Comparison of ENCODE assay signal across 19 cellular contexts in the genomic region with DNA sequence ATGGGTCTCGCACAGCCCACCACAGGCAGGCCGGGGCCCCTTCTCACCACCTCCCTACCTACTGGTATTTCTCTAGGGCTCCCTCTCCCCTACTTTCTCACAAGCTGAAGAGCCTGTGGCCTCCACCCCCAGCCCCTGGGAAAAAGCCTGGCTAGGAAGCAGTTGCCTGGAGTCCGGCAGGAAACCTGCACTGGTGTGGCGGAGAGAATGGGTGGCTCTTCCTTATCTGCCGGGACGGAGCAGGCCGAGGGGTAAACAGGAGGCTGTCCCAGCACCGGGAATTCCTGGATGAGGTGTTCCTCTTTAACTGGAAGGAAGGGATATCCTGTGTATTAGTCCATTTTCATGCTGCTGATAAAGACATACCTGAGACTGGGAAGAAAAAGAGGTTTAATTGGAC.
DNase-seq lines count a peak whose midpoint lies in the region; ATAC-seq, FAIRE-seq and TF ChIP-seq lines count a peak whose summit lies in the region.
"Had no signal": no experiment of that assay in that cellular context is flagged by ENCODE, and none has a peak within 500 bp of the region (broad histone marks: within the 10 kb centered on the region; RNA-seq: fewer than 3 reads in every experiment).

No MANE protein-coding gene starts in this region.

- TF ChIP-seq POLR2A in heart left ventricle (IDR thresholded peaks at IDR 0.05): no peak
- no peak for TF ChIP-seq POLR2A in HepG2 (IDR thresholded peaks at IDR 0.05; ENCODE audit: insufficient read depth in 1 of 2, low read depth in 2 of 2, low read length in 2 of 2)

- no peaks in the 10 kb centered on the region for H3K27me3 ChIP-seq in heart left ventricle
- peaks cover 0 to 11% of the 10 kb centered on the region in 2 experiments; a peak in 2 of 5 replicates for H3K27me3 ChIP-seq in HepG2 (ENCODE audit: control insufficient read depth in 1 of 2, insufficient read depth in 2 of 2, low read length in 2 of 2)
- H3K27me3 ChIP-seq in neural progenitor cell: no peaks in the 10 kb centered on the region
- no peaks in the 10 kb centered on the region for H3K27me3 ChIP-seq in upper lobe of right lung

- H3K9me3 Mint-ChIP-seq in neural progenitor cell (peaks cover 20% of the 10 kb centered on the region), T-cell (no peaks in the 10 kb centered on the region)
- H3K9me3 Mint-ChIP-seq: CD4-positive, alpha-beta memory T cell had no signal

- H3K27ac ChIP-seq in heart left ventricle (peak overlapping the region; percentile 8 to 79 (median 67)), HepG2 (ENCODE audit: extremely low read length, insufficient read depth, low read length) (no peak overlapping the region), neural progenitor cell (no peak overlapping the region), upper lobe of right lung (peak overlapping the region; percentile 58)

- H3K36me3 ChIP-seq in heart left ventricle (no peaks in the 10 kb centered on the region), HepG2 (replicated peaks in 1 of 2; ENCODE audit: control insufficient read depth in 1 of 2, insufficient read depth in 2 of 2, low read length in 2 of 2) (no peaks in the 10 kb centered on the region), neural progenitor cell (no peaks in the 10 kb centered on the region), upper lobe of right lung (no peaks in the 10 kb centered on the region)

- CTCF ChIA-PET in HepG2 (lab: Yijun Ruan, JAX; ENCODE audit: low intra/inter-chr PET ratio, low total read pairs) (no interaction called here), T-cell (lab: Charles Lee) (no interaction called here)

- H3K79me2 ChIP-seq in HepG2 (ENCODE audit: insufficient read depth, low read length) (no peaks in the 10 kb centered on the region), neural progenitor cell (ENCODE audit: low read depth) (no peaks in the 10 kb centered on the region)

- no TSS peak for BruUV-seq in HepG2 (replicated peaks; lab: Mats Ljungman, UMichigan)

- TF ChIP-seq RAD21 in HepG2 (CRISPR knock-in tag; IDR thresholded peaks at IDR 0.05): no peak

- POLR2A ChIA-PET in HepG2 (lab: Yijun Ruan, JAX) (no interaction called here), T-cell (lab: Charles Lee) (no interaction called here)

- no peak overlapping the region for H2AFZ ChIP-seq in HepG2 (ENCODE audit: low read length)
- no peak overlapping the region for H2AFZ ChIP-seq in neural progenitor cell (replicated peaks)

- H3K4me2 ChIP-seq in HepG2 (ENCODE audit: low read depth, low read length) (no peak overlapping the region), neural progenitor cell (no peak overlapping the region)

- FAIRE-seq in HepG2 (lab: Jason Lieb, UNC): no peak
- FAIRE-seq: D721Med, K562 had no signal

- H3K4me1 Mint-ChIP-seq in neural progenitor cell (peaks cover 49% of the 10 kb centered on the region), T-cell (no peaks in the 10 kb centered on the region)
- H3K4me1 Mint-ChIP-seq: CD4-positive, alpha-beta memory T cell had no signal

- H3K9ac ChIP-seq in HepG2 (ENCODE audit: insufficient read depth, low read depth, low read length): no peak overlapping the region
- no peak overlapping the region for H3K9ac ChIP-seq in neural progenitor cell

- ATAC-seq in heart left ventricle (peak; percentile 71 to 83 (median 74)), Right ventricle myocardium inferior (no peak), HepG2 (peak; percentile 38; the same call in 2 of the 3 replicates), upper lobe of right lung (peak; percentile 61), T-cell (replicated peaks in 1 of 4) (no peak)
- ATAC-seq: K562, Panc1 had no signal

- H3F3A ChIP-seq in neural progenitor cell (ENCODE audit: low read depth): peaks cover 11% of the 10 kb centered on the region

- 55 to 78% (median 67%) methylated on average over 8 of the region's 8 CpGs for WGBS in heart left ventricle, 4 donors
- WGBS in HepG2 (ENCODE audit: low lambda C conversion rate): 33% methylated on average over 8 of the region's 8 CpGs

- H4K20me1 ChIP-seq in HepG2 (ENCODE audit: insufficient read depth, low read length) (no peaks in the 10 kb centered on the region), neural progenitor cell (ENCODE audit: low read depth) (no peaks in the 10 kb centered on the region)

- H3K36me3 Mint-ChIP-seq in neural progenitor cell: peaks cover 2% of the 10 kb centered on the region
- H3K36me3 Mint-ChIP-seq in T-cell: no peaks in the 10 kb centered on the region
- H3K36me3 Mint-ChIP-seq: CD4-positive, alpha-beta memory T cell had no signal

- H3K27me3 Mint-ChIP-seq in neural progenitor cell (ENCODE audit: insufficient read depth, low read depth): peaks cover 13% of the 10 kb centered on the region
- peaks cover 6 to 7% of the 10 kb centered on the region in 2 donors for H3K27me3 Mint-ChIP-seq in T-cell

- TF ChIP-seq EP300 in HepG2 (IDR thresholded peaks at IDR 0.05; ENCODE audit: low read depth in 2 of 2, low read length in 2 of 2) (no peak), HepG2 (CRISPR knock-in tag; IDR thresholded peaks at IDR 0.05; ENCODE audit: borderline replicate concordance) (no peak)

- no peak overlapping the region for H3K4me3 Mint-ChIP-seq in neural progenitor cell
- H3K4me3 Mint-ChIP-seq in T-cell: no peak overlapping the region
- H3K4me3 Mint-ChIP-seq: CD4-positive, alpha-beta memory T cell had no signal

- H3K4me3 ChIP-seq in heart left ventricle (no peak overlapping the region), HepG2 (replicated peaks in 1 of 3; ENCODE audit: insufficient read depth in 1 of 3, low read depth in 2 of 3, low read length in 3 of 3) (no peak overlapping the region), neural progenitor cell (no peak overlapping the region), upper lobe of right lung (no peak overlapping the region)
- H3K4me3 ChIP-seq: K562 had no signal

- no peaks in the 10 kb centered on the region for H3K9me3 ChIP-seq in heart left ventricle
- H3K9me3 ChIP-seq in HepG2 (ENCODE audit: low read length): no peaks in the 10 kb centered on the region
- H3K9me3 ChIP-seq in neural progenitor cell (ENCODE audit: low read depth): no peaks in the 10 kb centered on the region
- no peaks in the 10 kb centered on the region for H3K9me3 ChIP-seq in upper lobe of right lung

- in situ Hi-C loops in HepG2 (cut with HindIII; ENCODE audit: extremely low pct_ligation_motif_present, low pct_unique_long_range_greater_than_20kb): no loop called here

- intact Hi-C loops in heart left ventricle (cut with DNase I) (loop anchor here in 1 of 10 donors (5.0 kb wide), 1 partner anchor 80 kb away; no protein-coding TSS in a partner anchor), Right ventricle myocardium inferior (cut with DNase I) (no loop called here), HepG2 (cut with micrococcal nuclease; ENCODE audit: unreplicated experiment) (no loop called here), upper lobe of right lung (cut with DNase I) (no loop called here)

- DNase-seq in heart left ventricle (peak in 3 of 5 donors; percentile 50 to 58 (median 52)), Right ventricle myocardium inferior (ENCODE audit: missing footprints) (no peak), HepG2 (ENCODE audit: low spot score) (no peak), neural progenitor cell (ENCODE audit: low spot score) (no peak), upper lobe of right lung (no peak), AG08396 (ENCODE audit: low spot score) (no peak), NCI-H510A (lab: John Stamatoyannopoulos, UW) (no peak), T-cell (no peak)
- DNase-seq: 8988T; CD4-positive, alpha-beta memory T cell; DMS79; HCEC 1CT; MV-4-11; NCI-H1417; NCI-H2029 treated with DMSO at 0.1 percent for 48 hours; NCI-H524 had no signal

- no peak for TF ChIP-seq CTCF in heart left ventricle (IDR thresholded peaks at IDR 0.05)
- no peak for TF ChIP-seq CTCF in HepG2 (CRISPR knock-in tag; IDR thresholded peaks at IDR 0.05)
- TF ChIP-seq CTCF in neural progenitor cell (IDR thresholded peaks at IDR 0.05): no peak
- TF ChIP-seq CTCF in upper lobe of right lung (IDR thresholded peaks at IDR 0.05): no peak

- peaks cover 0 to 30% (median 10%) of the 10 kb centered on the region in 12 donors for H3K4me1 ChIP-seq in heart left ventricle
- H3K4me1 ChIP-seq in HepG2 (ENCODE audit: insufficient read depth, low read length): no peaks in the 10 kb centered on the region
- H3K4me1 ChIP-seq in neural progenitor cell: peaks cover 10% of the 10 kb centered on the region
- peaks cover 4% of the 10 kb centered on the region for H3K4me1 ChIP-seq in upper lobe of right lung

- peak overlapping the region; percentile 69 for H3K27ac Mint-ChIP-seq in neural progenitor cell
- H3K27ac Mint-ChIP-seq in T-cell: no peak overlapping the region
- H3K27ac Mint-ChIP-seq: CD4-positive, alpha-beta memory T cell had no signal

TF ChIP-seq in HepG2, 621 proteins besides CTCF, POLR2A, EP300 and RAD21:
- TF ChIP-seq IRF2 (CRISPR knock-in tag; IDR thresholded peaks at IDR 0.05) (no peak), TMF1 (CRISPR knock-in tag; IDR thresholded peaks at IDR 0.05; ENCODE audit: low read depth) (no peak), ZIK1 (CRISPR knock-in tag; IDR thresholded peaks at IDR 0.05; ENCODE audit: borderline replicate concordance, low read depth) (no peak), ZBTB39 (CRISPR knock-in tag; IDR thresholded peaks at IDR 0.05) (no peak), ZMYM3 (CRISPR knock-in tag; IDR thresholded peaks at IDR 0.05) (no peak), ZC3H13 (CRISPR knock-in tag; IDR thresholded peaks at IDR 0.05) (no peak), ZNF703 (CRISPR knock-in tag; IDR thresholded peaks at IDR 0.05; ENCODE audit: borderline replicate concordance) (no peak), ZNF329 (CRISPR knock-in tag; IDR thresholded peaks at IDR 0.05; ENCODE audit: low read depth) (no peak), ZNF782 (CRISPR knock-in tag; IDR thresholded peaks at IDR 0.05; ENCODE audit: borderline replicate concordance) (no peak)

Comparison
In these comparisons a context has a peak if more than half of its experiments do, and no peak if none do; other contexts are left out.
1. ATAC-seq: peak in heart left ventricle (4 of 4), HepG2 (single experiment) and upper lobe of right lung (single experiment); none in Right ventricle myocardium inferior (single experiment) and T-cell (0 of 4).
2. DNase-seq: peak in heart left ventricle (3 of 5); none in Right ventricle myocardium inferior (single experiment), HepG2 (single experiment), neural progenitor cell (single experiment), upper lobe of right lung (single experiment), AG08396 (single experiment), NCI-H510A (single experiment) and T-cell (0 of 34).
3. H3K27ac ChIP-seq: peak in heart left ventricle (12 of 12) and upper lobe of right lung (single experiment); none in HepG2 (single experiment) and neural progenitor cell (single experiment).